1 cellular context compared by ENCODE assay signal in genomic region chr22:36469094-36469710, GRCh38.
TF ChIP-seq lines count a peak whose summit lies in the region.

No MANE protein-coding gene starts in this region.

TF ChIP-seq in endothelial cell of umbilical vein, 7 proteins besides CTCF, POLR2A, EP300 and RAD21 (continued from another document):
- TF ChIP-seq JUN (IDR thresholded peaks at IDR 0.05; ENCODE audit: borderline replicate concordance, insufficient read depth, insufficient read length, low read depth) (no peak), EZH2 (IDR thresholded peaks at IDR 0.05; ENCODE audit: borderline replicate concordance, low read depth, low read length, severe bottlenecking) (no peak), MAX (IDR thresholded peaks at IDR 0.05; ENCODE audit: insufficient read depth, insufficient read length) (no peak), GATA2 (IDR thresholded peaks at IDR 0.05; ENCODE audit: insufficient read depth, insufficient read length, low read depth, low read length) (no peak), FOS (IDR thresholded peaks at IDR 0.05; ENCODE audit: borderline replicate concordance, insufficient read depth, low read length) (no peak)
